In genomic region chr10:92849576-92850090, GRCh38 we compare ENCODE assay signal across 8 cellular contexts. TPM values are rescaled to one million over a fixed set of nuclear protein-coding genes. Genes with fewer than 3 reads are reported as not detected.
DNase-seq lines count a peak whose midpoint lies in the region; ATAC-seq, FAIRE-seq and TF ChIP-seq lines count a peak whose summit lies in the region.

No MANE protein-coding gene starts in this region.

- ATAC-seq in stimulated activated naive CD8-positive, alpha-beta T cell treated with anti-CD3 and anti-CD28 coated beads, Interleukin-15, Interleukin-2, amounts not matched to agents 100 U/mL and 50 U/mL, for 24 hours: no peak
- no peak for ATAC-seq in activated CD8-positive, alpha-beta T cell treated with anti-CD3 and anti-CD28 coated beads, Interleukin-2, amount 10 ng/mL, durations not matched to agents 7 days and 5 days
- ATAC-seq in HepG2 (no peak), GM21423 (IDR thresholded peaks at IDR 0.05; ENCODE audit: unreplicated experiment) (no peak), HG03025 (IDR thresholded peaks at IDR 0.05; ENCODE audit: low FRiP score, unreplicated experiment) (no peak)

- peak overlapping the region; percentile 83 for H3K9ac ChIP-seq in HepG2 (ENCODE audit: insufficient read depth, low read depth, low read length)

- peak overlapping the region; percentile 74 for H3K4me2 ChIP-seq in HepG2 (ENCODE audit: low read depth, low read length)

- no peaks in the 10 kb centered on the region; a peak in 1 of 5 replicates for H3K27me3 ChIP-seq in HepG2 (ENCODE audit: control insufficient read depth in 1 of 2, insufficient read depth in 2 of 2, low read length in 2 of 2)

- no peak overlapping the region for H2AFZ ChIP-seq in HepG2 (ENCODE audit: low read length)

- no peaks in the 10 kb centered on the region for H3K27me3 Mint-ChIP-seq in stimulated activated naive CD8-positive, alpha-beta T cell treated with anti-CD3 and anti-CD28 coated beads, Interleukin-15, Interleukin-2, amounts not matched to agents 100 ng/mL and 50 ng/mL, for 24 hours
- H3K27me3 Mint-ChIP-seq in activated CD8-positive, alpha-beta T cell treated with anti-CD3 and anti-CD28 coated beads, Interleukin-2, amount 10 ng/mL, durations not matched to agents 7 days and 5 days (ENCODE audit: low read depth): no peaks in the 10 kb centered on the region

- peak overlapping the region; percentile 83 for H3K4me3 Mint-ChIP-seq in stimulated activated naive CD8-positive, alpha-beta T cell treated with anti-CD3 and anti-CD28 coated beads, Interleukin-15, Interleukin-2, amounts not matched to agents 100 ng/mL and 50 ng/mL, for 24 hours
- H3K4me3 Mint-ChIP-seq in activated CD8-positive, alpha-beta T cell treated with anti-CD3 and anti-CD28 coated beads, Interleukin-2, amount 10 ng/mL, durations not matched to agents 7 days and 5 days: peak overlapping the region; percentile 78

- H3K4me1 Mint-ChIP-seq in stimulated activated naive CD8-positive, alpha-beta T cell treated with anti-CD3 and anti-CD28 coated beads, Interleukin-15, Interleukin-2, amounts not matched to agents 100 ng/mL and 50 ng/mL, for 24 hours (ENCODE audit: low read depth): peaks cover 38% of the 10 kb centered on the region
- peaks cover 30% of the 10 kb centered on the region for H3K4me1 Mint-ChIP-seq in activated CD8-positive, alpha-beta T cell treated with anti-CD3 and anti-CD28 coated beads, Interleukin-2, amount 10 ng/mL, durations not matched to agents 7 days and 5 days (ENCODE audit: low read depth)

- no peaks in the 10 kb centered on the region for H3K9me3 Mint-ChIP-seq in stimulated activated naive CD8-positive, alpha-beta T cell treated with anti-CD3 and anti-CD28 coated beads, Interleukin-15, Interleukin-2, amounts not matched to agents 100 ng/mL and 50 ng/mL, for 24 hours
- H3K9me3 Mint-ChIP-seq in activated CD8-positive, alpha-beta T cell treated with anti-CD3 and anti-CD28 coated beads, Interleukin-2, amount 10 ng/mL, durations not matched to agents 7 days and 5 days (ENCODE audit: insufficient read depth): peaks cover 3% of the 10 kb centered on the region

- TF ChIP-seq CTCF in HepG2 (CRISPR knock-in tag; IDR thresholded peaks at IDR 0.05): no peak

- H3K9me3 ChIP-seq in HepG2 (ENCODE audit: low read length): no peaks in the 10 kb centered on the region

- POLR2A ChIA-PET in activated CD8-positive, alpha-beta T cell treated with anti-CD3 and anti-CD28 coated beads, Interleukin-2, amount 10 ng/mL, durations not matched to agents 7 days and 5 days (lab: Charles Lee): interaction anchor here (2.1 kb wide), 1 partner anchor 13 kb away, joined by 14 read pairs; no protein-coding TSS in a partner anchor
- POLR2A ChIA-PET in HepG2 (lab: Yijun Ruan, JAX): interaction anchor here (4.2 kb wide), 1 partner anchor 160 kb away, joined by 27 read pairs; the partner anchor contains the start of gene HHEX

- no peaks in the 10 kb centered on the region for H3K36me3 ChIP-seq in HepG2 (replicated peaks in 1 of 2; ENCODE audit: control insufficient read depth in 1 of 2, insufficient read depth in 2 of 2, low read length in 2 of 2)

- H3K4me3 ChIP-seq in HepG2 (replicated peaks in 1 of 3; ENCODE audit: insufficient read depth in 1 of 3, low read depth in 2 of 3, low read length in 3 of 3): peak overlapping the region; percentile 94 to 96 (median 95)

- TF ChIP-seq POLR2A in HepG2 (IDR thresholded peaks at IDR 0.05; ENCODE audit: insufficient read depth in 1 of 2, low read depth in 2 of 2, low read length in 2 of 2): no peak

- in situ Hi-C loops in HepG2 (cut with HindIII; ENCODE audit: extremely low pct_ligation_motif_present, low pct_unique_long_range_greater_than_20kb): no loop called here

- no peak for FAIRE-seq in HepG2 (lab: Jason Lieb, UNC)

- TF ChIP-seq EP300 in HepG2 (IDR thresholded peaks at IDR 0.05; ENCODE audit: low read depth in 2 of 2, low read length in 2 of 2) (no peak), HepG2 (CRISPR knock-in tag; IDR thresholded peaks at IDR 0.05; ENCODE audit: borderline replicate concordance) (no peak)

- no peak overlapping the region for H3K27ac ChIP-seq in HepG2 (ENCODE audit: extremely low read length, insufficient read depth, low read length)

- H3K4me1 ChIP-seq in HepG2 (ENCODE audit: insufficient read depth, low read length): peaks cover 36% of the 10 kb centered on the region

- DNase-seq in stimulated activated naive CD8-positive, alpha-beta T cell treated with anti-CD3 and anti-CD28 coated beads, Interleukin-15, Interleukin-2, amounts not matched to agents 100 U/mL and 50 U/mL, for 24 hours: no peak
- no peak for DNase-seq in activated CD8-positive, alpha-beta T cell treated with anti-CD3 and anti-CD28 coated beads, Interleukin-2, amount 10 ng/mL, durations not matched to agents 7 days and 5 days
- DNase-seq in HepG2 (ENCODE audit: low spot score): no peak
- no peak for DNase-seq in NCI-H1417 treated with DMSO at 0.1 percent for 48 hours (lab: John Stamatoyannopoulos, UW)
- no peak for DNase-seq in NK-92 (lab: John Stamatoyannopoulos, UW; ENCODE audit: unreplicated experiment)

- CTCF ChIA-PET in activated CD8-positive, alpha-beta T cell treated with anti-CD3 and anti-CD28 coated beads, Interleukin-2, amount 10 ng/mL, durations not matched to agents 7 days and 5 days (lab: Charles Lee): interaction anchor here (1.5 to 5.0 kb wide), 2 partner anchors 13 to 20 kb away, joined by 3 to 58 read pairs; no protein-coding TSS in a partner anchor
- CTCF ChIA-PET in HepG2 (lab: Yijun Ruan, JAX; ENCODE audit: low intra/inter-chr PET ratio, low total read pairs): no interaction called here

- TSS peak; percentile 53 for BruUV-seq in HepG2 (replicated peaks; lab: Mats Ljungman, UMichigan)

- H3K79me2 ChIP-seq in HepG2 (ENCODE audit: insufficient read depth, low read length): peaks cover 23% of the 10 kb centered on the region

- intact Hi-C loops in HepG2 (cut with micrococcal nuclease; ENCODE audit: unreplicated experiment): loop anchor here (5.0 kb wide), 1 partner anchor 257 kb away; the partner anchor contains the start of gene KIF11

- TF ChIP-seq RAD21 in HepG2 (CRISPR knock-in tag; IDR thresholded peaks at IDR 0.05): no peak

- H3K27ac Mint-ChIP-seq in stimulated activated naive CD8-positive, alpha-beta T cell treated with anti-CD3 and anti-CD28 coated beads, Interleukin-15, Interleukin-2, amounts not matched to agents 100 ng/mL and 50 ng/mL, for 24 hours: peak overlapping the region; percentile 83
- peak overlapping the region; percentile 80 for H3K27ac Mint-ChIP-seq in activated CD8-positive, alpha-beta T cell treated with anti-CD3 and anti-CD28 coated beads, Interleukin-2, amount 10 ng/mL, durations not matched to agents 7 days and 5 days

- H3K36me3 Mint-ChIP-seq in stimulated activated naive CD8-positive, alpha-beta T cell treated with anti-CD3 and anti-CD28 coated beads, Interleukin-15, Interleukin-2, amounts not matched to agents 100 ng/mL and 50 ng/mL, for 24 hours (ENCODE audit: low read depth): peaks cover 5% of the 10 kb centered on the region
- peaks cover 10% of the 10 kb centered on the region for H3K36me3 Mint-ChIP-seq in activated CD8-positive, alpha-beta T cell treated with anti-CD3 and anti-CD28 coated beads, Interleukin-2, amount 10 ng/mL, durations not matched to agents 7 days and 5 days (ENCODE audit: low read depth)

- H4K20me1 ChIP-seq in HepG2 (ENCODE audit: insufficient read depth, low read length): no peaks in the 10 kb centered on the region; the same call in 1 of the 2 replicates

- WGBS in HepG2 (ENCODE audit: low lambda C conversion rate): 13% methylated on average over 2 of the region's 2 CpGs

TF ChIP-seq in HepG2, 621 proteins besides CTCF, POLR2A, EP300 and RAD21:
- TF ChIP-seq ELF3 (CRISPR knock-in tag; IDR thresholded peaks at IDR 0.05) (0 out of 2 replicates have a peak, but pooled peaks have one; percentile 6), ZFP62 (CRISPR knock-in tag; IDR thresholded peaks at IDR 0.05) (no peak), SMYD3 (CRISPR knock-in tag; IDR thresholded peaks at IDR 0.05) (no peak)

RNA-seq across cellular contexts. Expression of gene EXOC6, which starts 1.3 kb away (rescaled TPM):
- total RNA-seq in activated CD8-positive, alpha-beta T cell treated with anti-CD3 and anti-CD28 coated beads, Interleukin-2, amount 10 ng/mL, durations not matched to agents 7 days and 5 days: 10 to 100 TPM; 11.7 to 12.5 TPM
- 22.2 and 48.7 TPM in 2 replicates for total RNA-seq in HepG2 (2016; rRNA removed; fragmentation: Illumina TruSeq; extraction: Trizol)
- 7.3 and 14.2 TPM in 2 replicates for total RNA-seq in HepG2 (2016; cell fraction: cytosol; rRNA removed; fragmentation: Illumina TruSeq; extraction: Trizol; ENCODE audit: low read depth)
- 17.2 and 42.9 TPM in 2 replicates for total RNA-seq in HepG2 (2016; cell fraction: insoluble cytoplasmic fraction; rRNA removed; fragmentation: Illumina TruSeq; extraction: Trizol)
- 6.2 and 7.0 TPM in 2 replicates for total RNA-seq in HepG2 (2016; cell fraction: membrane; rRNA removed; fragmentation: Illumina TruSeq; extraction: Trizol)
- 18.5 and 31.1 TPM in 2 replicates for total RNA-seq in HepG2 (2016; cell fraction: nucleus; rRNA removed; fragmentation: Illumina TruSeq; extraction: Trizol)
- polyA plus RNA-seq in HepG2 (2011; rRNA removed): 29.2 and 49.6 TPM in 2 replicates
- polyA plus RNA-seq in HepG2 (2011; cell fraction: cytosol; rRNA removed): 4.3 and 6.9 TPM in 2 replicates
- polyA plus RNA-seq in HepG2 (2011; cell fraction: nucleus; rRNA removed): 15.2 and 18.0 TPM in 2 replicates
- polyA plus RNA-seq in HepG2 (2012): 9.3 and 16.9 TPM in 2 replicates
- polyA plus RNA-seq in HepG2 (2016; cell fraction: cytosol; fragmentation: Illumina TruSeq; extraction: Trizol; ENCODE audit: low read depth): 0.59 and 1.00 TPM in 2 replicates
- polyA plus RNA-seq in HepG2 (2016; cell fraction: insoluble cytoplasmic fraction; fragmentation: Illumina TruSeq; extraction: Trizol; ENCODE audit: low read depth): 17.7 and 18.9 TPM in 2 replicates
- 1.8 and 2.2 TPM in 2 replicates for polyA plus RNA-seq in HepG2 (2016; cell fraction: membrane; fragmentation: Illumina TruSeq; extraction: Trizol; ENCODE audit: low read depth)
- polyA plus RNA-seq in HepG2 (2016; cell fraction: nucleus; fragmentation: Illumina TruSeq; extraction: Trizol; ENCODE audit: insufficient read depth, low read depth): 10.8 and 12.2 TPM in 2 replicates
- 26.0 and 75.6 TPM in 2 replicates for polyA minus RNA-seq in HepG2 (2011; rRNA and poly(A)+ RNA removed; ENCODE audit: low replicate concordance)
- 18.7 and 31.6 TPM in 2 replicates for polyA minus RNA-seq in HepG2 (2011; cell fraction: cytosol; rRNA and poly(A)+ RNA removed)
- polyA minus RNA-seq in HepG2 (2011; cell fraction: nucleus; rRNA and poly(A)+ RNA removed): 48.2 and 49.5 TPM in 2 replicates
